13 cellular contexts compared by ENCODE assay signal in genomic region chr17:49249292-49249794, GRCh38. TPM values are rescaled to one million over a fixed set of nuclear protein-coding genes. Genes with fewer than 3 reads are reported as not detected.
A peak's percentile ranks its signal among the peaks of the same experiment; 100 is the strongest.
DNase-seq lines count a peak whose midpoint lies in the region; ATAC-seq, FAIRE-seq and TF ChIP-seq lines count a peak whose summit lies in the region.
"Had no signal": no experiment of that assay in that cellular context is flagged by ENCODE, and none has a peak within 500 bp of the region (broad histone marks: within the 10 kb centered on the region; RNA-seq: fewer than 3 reads in every experiment).

No MANE protein-coding gene starts in this region.

- H3K4me1 ChIP-seq in right atrium auricular region (peaks cover 0 to 9% of the 10 kb centered on the region in 2 donors), adipocyte (ENCODE audit: control insufficient read depth, insufficient read depth, low read length) (peaks cover 10% of the 10 kb centered on the region), kidney (ENCODE audit: control insufficient read depth in 1 of 2, insufficient read depth in 1 of 2, low read depth in 1 of 2, low read length in 2 of 2) (no peaks in the 10 kb centered on the region)
- H3K4me1 ChIP-seq: foreskin keratinocyte, Peyer's patch had no signal

- DNase-seq in Right ventricle myocardium inferior (ENCODE audit: missing footprints), result no peak
- DNase-seq in right atrium auricular region (ENCODE audit: low spot score), result no peak
- peak; percentile 54 for DNase-seq in adipocyte (ENCODE audit: low read depth)
- peak; percentile 80 for DNase-seq in kidney
- no peak for DNase-seq in NCI-H774 (lab: John Stamatoyannopoulos, UW)
- no peak for DNase-seq in amniotic stem cell (lab: John Stamatoyannopoulos, UW)
- no peak for DNase-seq in KBM-7
- DNase-seq: activated CD4-positive, CD25-positive, alpha-beta regulatory T cell; foreskin keratinocyte; HFFc6; NCI-H1417; Peyer's patch had no signal

- no peak overlapping the region for H3K4me3 ChIP-seq in right atrium auricular region
- no peak overlapping the region for H3K4me3 ChIP-seq in adipocyte (ENCODE audit: low read length)
- no peak overlapping the region for H3K4me3 ChIP-seq in kidney (ENCODE audit: low read length in 2 of 2)
- H3K4me3 ChIP-seq: Peyer's patch had no signal

- H3K36me3 ChIP-seq in right atrium auricular region (no peaks in the 10 kb centered on the region), adipocyte (ENCODE audit: control insufficient read depth, insufficient read depth, low read length, severe bottlenecking) (no peaks in the 10 kb centered on the region), kidney (ENCODE audit: control insufficient read depth in 1 of 2, insufficient read depth in 2 of 2, low read length in 2 of 2) (no peaks in the 10 kb centered on the region)
- H3K36me3 ChIP-seq: Peyer's patch had no signal

- intact Hi-C loops in Right ventricle myocardium inferior (cut with DNase I), result no loop called here
- intact Hi-C loops in kidney (cut with DNase I), result no loop called here

- no peak for FAIRE-seq in kidney (lab: Jason Lieb, UNC)

- peak; percentile 67 for ATAC-seq in Right ventricle myocardium inferior
- ATAC-seq in HG03460 (IDR thresholded peaks at IDR 0.05; ENCODE audit: unreplicated experiment), result no peak
- ATAC-seq: foreskin keratinocyte had no signal

- H3K9ac ChIP-seq in adipocyte (ENCODE audit: low read length) (no peak overlapping the region), kidney (ENCODE audit: low read length in 2 of 2) (no peak overlapping the region)

- H3K27ac ChIP-seq in right atrium auricular region, result no peak overlapping the region
- H3K27ac ChIP-seq in kidney (ENCODE audit: low read depth in 2 of 2, low read length in 2 of 2), result no peak overlapping the region
- H3K27ac ChIP-seq: foreskin keratinocyte, Peyer's patch had no signal

- no peaks in the 10 kb centered on the region for H3K27me3 ChIP-seq in right atrium auricular region
- peaks cover 11% of the 10 kb centered on the region for H3K27me3 ChIP-seq in adipocyte (replicated peaks; ENCODE audit: control insufficient read depth, insufficient read depth, low read length)
- H3K27me3 ChIP-seq: Peyer's patch had no signal

- TF ChIP-seq CTCF in right atrium auricular region (IDR thresholded peaks at IDR 0.05), result no peak
- TF ChIP-seq CTCF in kidney (IDR thresholded peaks at IDR 0.05; ENCODE audit: borderline replicate concordance, extremely low read depth, insufficient read depth), result no peak

- no peaks in the 10 kb centered on the region for H3K9me3 ChIP-seq in right atrium auricular region
- no peaks in the 10 kb centered on the region for H3K9me3 ChIP-seq in adipocyte (ENCODE audit: control insufficient read depth, low read length)
- no peaks in the 10 kb centered on the region for H3K9me3 ChIP-seq in kidney (ENCODE audit: control insufficient read depth in 1 of 2, low read length in 2 of 2)
- H3K9me3 ChIP-seq: Peyer's patch had no signal

- in situ Hi-C loops in KBM-7 (cut with MboI; ENCODE audit: low pct_unique_long_range_greater_than_20kb, low sequenced_read_pairs), result no loop called here

RNA-seq across cellular contexts. Expression of gene PHOSPHO1, which starts 18.8 kb away (rescaled TPM):
- total RNA-seq in Right ventricle myocardium inferior (0.78 TPM), right atrium auricular region (1 to 10 TPM in 1 of 2 donors, under 1 TPM in 1; 0.56 to 2.2 TPM), kidney (0.22 TPM)
- 1.5 TPM for polyA plus RNA-seq in kidney (ENCODE audit: insufficient read depth, low read depth, low replicate concordance)
- total RNA-seq: Peyer's patch had no signal

RNA-seq across cellular contexts. Expression of gene ABI3, which starts 38.8 kb away (rescaled TPM):
- total RNA-seq in Right ventricle myocardium inferior (6.3 TPM), right atrium auricular region (1 to 10 TPM; 6.7 to 8.2 TPM), kidney (18.3 TPM)
- 17.1 TPM for polyA plus RNA-seq in kidney (ENCODE audit: insufficient read depth, low read depth, low replicate concordance)
- total RNA-seq: foreskin keratinocyte had no signal
- polyA plus RNA-seq: foreskin keratinocyte had no signal

RNA-seq across cellular contexts. Expression of gene GNGT2, which starts 39.0 kb away (rescaled TPM):
- total RNA-seq in Right ventricle myocardium inferior (2.5 TPM), right atrium auricular region (1 to 10 TPM in 1 of 2 donors, under 1 TPM in 1; 0.90 to 1.4 TPM), kidney (4.7 TPM)
- 8.3 TPM for polyA plus RNA-seq in kidney (ENCODE audit: insufficient read depth, low read depth, low replicate concordance)
- total RNA-seq: foreskin keratinocyte, HFFc6 had no signal
- polyA plus RNA-seq: foreskin keratinocyte had no signal

Comparison
In these comparisons a context has a peak if more than half of its experiments do, and no peak if none do; other contexts are left out.
1. DNase-seq: peak in adipocyte (single experiment) and kidney (single experiment); none in Right ventricle myocardium inferior (single experiment), right atrium auricular region (single experiment), NCI-H774 (single experiment), amniotic stem cell (single experiment) and KBM-7 (single experiment).